ENCODE assay signal across 1 cellular context in genomic region chr6:143450453-143451362, GRCh38.
TF ChIP-seq lines count a peak whose summit lies in the region.

Gene ADAT2, minus strand, starts transcription at chr6:143450695. Its CDS starts 37 bp downstream, at chr6:143450658.
Gene PEX3, plus strand, starts transcription at chr6:143450805. Its CDS starts 238 bp downstream, at chr6:143451043.

TF ChIP-seq in HepG2, 621 proteins besides CTCF, POLR2A, EP300 and RAD21 (continued from another document and continues in another):
- TF ChIP-seq ZSCAN5A (CRISPR knock-in tag; IDR thresholded peaks at IDR 0.05; ENCODE audit: borderline replicate concordance) (peak; percentile 99; the same call in 1 of the 2 replicates), HDAC6 (IDR thresholded peaks at IDR 0.05; ENCODE audit: low read depth, low read length) (no peak), ZNF549 (CRISPR knock-in tag; IDR thresholded peaks at IDR 0.05) (no peak; the same call in 1 of the 2 replicates), ZNF556 (CRISPR knock-in tag; IDR thresholded peaks at IDR 0.05; ENCODE audit: borderline replicate concordance) (peak; percentile 99), SNAPC2 (CRISPR knock-in tag; IDR thresholded peaks at IDR 0.05) (peak; percentile 90), KMT2A (CRISPR knock-in tag; IDR thresholded peaks at IDR 0.05) (peak; percentile 100), KLF16 (CRISPR knock-in tag; IDR thresholded peaks at IDR 0.05) (peak in 1 of 2 experiments; percentile 100; a peak in 2 of 4 replicates), ZBTB39 (CRISPR knock-in tag; IDR thresholded peaks at IDR 0.05) (no peak), ZIK1 (CRISPR knock-in tag; IDR thresholded peaks at IDR 0.05; ENCODE audit: borderline replicate concordance, low read depth) (peak; percentile 87), EZH2 (conservative IDR thresholded peaks at IDR 0.05; ENCODE audit: low read depth, low read length) (no peak), BCL6 (CRISPR knock-in tag; IDR thresholded peaks at IDR 0.05) (peak; percentile 89), ZKSCAN5 (CRISPR knock-in tag; IDR thresholded peaks at IDR 0.05) (peak; percentile 72), ZMYM4 (CRISPR knock-in tag; IDR thresholded peaks at IDR 0.05) (peak; percentile 99), NFIC (IDR thresholded peaks at IDR 0.05; ENCODE audit: low read length) (0 out of 2 replicates have a peak, but pooled peaks have one; percentile 64), ZNF138 (CRISPR knock-in tag; IDR thresholded peaks at IDR 0.05; ENCODE audit: low read depth) (no peak; the same call in 1 of the 2 replicates), NBN (conservative IDR thresholded peaks at IDR 0.05) (no peak), ZNF646 (CRISPR knock-in tag; IDR thresholded peaks at IDR 0.05) (peak; percentile 58), AGO2 (optimal IDR thresholded peaks at IDR 0.05; ENCODE audit: low read depth, low read length) (peak; percentile 81), ZFP91 (CRISPR knock-in tag; IDR thresholded peaks at IDR 0.05; ENCODE audit: borderline replicate concordance) (peak; percentile 99), HOXA3 (CRISPR knock-in tag; IDR thresholded peaks at IDR 0.05) (peak; percentile 98), ZNF576 (CRISPR knock-in tag; IDR thresholded peaks at IDR 0.05) (peak; percentile 57; the same call in 1 of the 2 replicates), PHF20 (CRISPR knock-in tag; IDR thresholded peaks at IDR 0.05) (peak; percentile 96), ZNF614 (CRISPR knock-in tag; IDR thresholded peaks at IDR 0.05; ENCODE audit: borderline replicate concordance) (peak; percentile 99), KDM2A (CRISPR knock-in tag; IDR thresholded peaks at IDR 0.05; ENCODE audit: borderline replicate concordance, low read depth) (peak; percentile 100), PTBP1 (IDR thresholded peaks at IDR 0.05; ENCODE audit: low read depth, low read length, poor library complexity, severe bottlenecking) (peak; percentile 98), HMGXB3 (CRISPR knock-in tag; IDR thresholded peaks at IDR 0.05; ENCODE audit: borderline replicate concordance) (peak; percentile 96), MED8 (CRISPR knock-in tag; IDR thresholded peaks at IDR 0.05; ENCODE audit: insufficient replicate concordance) (peak; percentile 95), TOPORS (CRISPR knock-in tag; IDR thresholded peaks at IDR 0.05) (peak; percentile 95), GPN1 (CRISPR knock-in tag; IDR thresholded peaks at IDR 0.05; ENCODE audit: borderline replicate concordance) (no peak), CENPT (CRISPR knock-in tag; IDR thresholded peaks at IDR 0.05; ENCODE audit: low read depth) (peak; percentile 98), ZNF713 (CRISPR knock-in tag; IDR thresholded peaks at IDR 0.05) (peak; percentile 91; the same call in 1 of the 2 replicates), U2AF1 (optimal IDR thresholded peaks at IDR 0.05; ENCODE audit: low read depth, low read length) (peak; percentile 87)
- TF ChIP-seq, protein P1, sequence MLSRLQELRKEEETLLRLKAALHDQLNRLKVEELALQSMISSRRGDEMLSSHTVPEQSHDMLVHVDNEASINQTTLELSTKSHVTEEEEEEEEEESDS (CRISPR knock-in tag; IDR thresholded peaks at IDR 0.05; ENCODE audit: borderline replicate concordance) = peak; percentile 96
- TF ChIP-seq, protein P2, sequence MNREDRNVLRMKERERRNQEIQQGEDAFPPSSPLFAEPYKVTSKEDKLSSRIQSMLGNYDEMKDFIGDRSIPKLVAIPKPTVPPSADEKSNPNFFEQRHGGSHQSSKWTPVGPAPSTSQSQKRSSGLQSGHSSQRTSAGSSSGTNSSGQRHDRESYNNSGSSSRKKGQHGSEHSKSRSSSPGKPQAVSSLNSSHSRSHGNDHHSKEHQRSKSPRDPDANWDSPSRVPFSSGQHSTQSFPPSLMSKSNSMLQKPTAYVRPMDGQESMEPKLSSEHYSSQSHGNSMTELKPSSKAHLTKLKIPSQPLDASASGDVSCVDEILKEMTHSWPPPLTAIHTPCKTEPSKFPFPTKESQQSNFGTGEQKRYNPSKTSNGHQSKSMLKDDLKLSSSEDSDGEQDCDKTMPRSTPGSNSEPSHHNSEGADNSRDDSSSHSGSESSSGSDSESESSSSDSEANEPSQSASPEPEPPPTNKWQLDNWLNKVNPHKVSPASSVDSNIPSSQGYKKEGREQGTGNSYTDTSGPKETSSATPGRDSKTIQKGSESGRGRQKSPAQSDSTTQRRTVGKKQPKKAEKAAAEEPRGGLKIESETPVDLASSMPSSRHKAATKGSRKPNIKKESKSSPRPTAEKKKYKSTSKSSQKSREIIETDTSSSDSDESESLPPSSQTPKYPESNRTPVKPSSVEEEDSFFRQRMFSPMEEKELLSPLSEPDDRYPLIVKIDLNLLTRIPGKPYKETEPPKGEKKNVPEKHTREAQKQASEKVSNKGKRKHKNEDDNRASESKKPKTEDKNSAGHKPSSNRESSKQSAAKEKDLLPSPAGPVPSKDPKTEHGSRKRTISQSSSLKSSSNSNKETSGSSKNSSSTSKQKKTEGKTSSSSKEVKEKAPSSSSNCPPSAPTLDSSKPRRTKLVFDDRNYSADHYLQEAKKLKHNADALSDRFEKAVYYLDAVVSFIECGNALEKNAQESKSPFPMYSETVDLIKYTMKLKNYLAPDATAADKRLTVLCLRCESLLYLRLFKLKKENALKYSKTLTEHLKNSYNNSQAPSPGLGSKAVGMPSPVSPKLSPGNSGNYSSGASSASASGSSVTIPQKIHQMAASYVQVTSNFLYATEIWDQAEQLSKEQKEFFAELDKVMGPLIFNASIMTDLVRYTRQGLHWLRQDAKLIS (CRISPR knock-in tag; IDR thresholded peaks at IDR 0.05) = peak; percentile 81; the same call in 1 of the 2 replicates
- TF ChIP-seq, protein P3, sequence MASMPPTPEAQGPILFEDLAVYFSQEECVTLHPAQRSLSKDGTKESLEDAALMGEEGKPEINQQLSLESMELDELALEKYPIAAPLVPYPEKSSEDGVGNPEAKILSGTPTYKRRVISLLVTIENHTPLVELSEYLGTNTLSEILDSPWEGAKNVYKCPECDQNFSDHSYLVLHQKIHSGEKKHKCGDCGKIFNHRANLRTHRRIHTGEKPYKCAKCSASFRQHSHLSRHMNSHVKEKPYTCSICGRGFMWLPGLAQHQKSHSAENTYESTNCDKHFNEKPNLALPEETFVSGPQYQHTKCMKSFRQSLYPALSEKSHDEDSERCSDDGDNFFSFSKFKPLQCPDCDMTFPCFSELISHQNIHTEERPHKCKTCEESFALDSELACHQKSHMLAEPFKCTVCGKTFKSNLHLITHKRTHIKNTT (CRISPR knock-in tag; IDR thresholded peaks at IDR 0.05) = peak; percentile 88; the same call in 1 of the 2 replicates
- TF ChIP-seq, protein P4, sequence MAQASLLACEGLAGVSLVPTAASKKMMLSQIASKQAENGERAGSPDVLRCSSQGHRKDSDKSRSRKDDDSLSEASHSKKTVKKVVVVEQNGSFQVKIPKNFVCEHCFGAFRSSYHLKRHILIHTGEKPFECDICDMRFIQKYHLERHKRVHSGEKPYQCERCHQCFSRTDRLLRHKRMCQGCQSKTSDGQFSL (CRISPR knock-in tag; IDR thresholded peaks at IDR 0.05) = peak; percentile 71; the same call in 1 of the 2 replicates
